In genomic region chr4:159177265-159178146, GRCh38 we compare ENCODE assay signal across 10 cellular contexts.
A peak's percentile ranks its signal among the peaks of the same experiment; 100 is the strongest.
DNase-seq lines count a peak whose midpoint lies in the region; ATAC-seq and TF ChIP-seq lines count a peak whose summit lies in the region.
"Had no signal": no experiment of that assay in that cellular context is flagged by ENCODE, and none has a peak within 500 bp of the region (broad histone marks: within the 10 kb centered on the region; RNA-seq: fewer than 3 reads in every experiment).

No MANE protein-coding gene starts in this region.

- CTCF ChIA-PET in SK-N-SH (lab: Yijun Ruan, JAX), result interaction anchor here (1.1 to 2.7 kb wide), 3 partner anchors 39 to 326 kb away, joined by 3 to 18 read pairs (median 3); no protein-coding TSS in a partner anchor

- peaks cover 20% of the 10 kb centered on the region for H3F3A ChIP-seq in SK-N-SH (replicated peaks; ENCODE audit: insufficient read depth)

- no peaks in the 10 kb centered on the region for H3K9me2 ChIP-seq in SK-N-SH

- H4K12ac ChIP-seq in trophoblast cell (ENCODE audit: low read depth, low read length), result no peak overlapping the region

- H3K4me1 ChIP-seq in SK-N-SH (ENCODE audit: control insufficient read depth in 1 of 2, insufficient read depth in 2 of 2, low read depth in 1 of 2, low read length in 1 of 2) (peaks cover 6 to 37% of the 10 kb centered on the region in 2 experiments), trophoblast cell (ENCODE audit: control insufficient read depth in 1 of 2, insufficient read depth in 2 of 2, low read length in 2 of 2) (peaks cover 6 to 9% of the 10 kb centered on the region in 2 experiments)

- H3K9ac ChIP-seq in SK-N-SH (no peak overlapping the region), trophoblast cell (ENCODE audit: low read length) (no peak overlapping the region)

- H4K20me1 ChIP-seq in SK-N-SH (ENCODE audit: insufficient read depth), result peaks cover 22% of the 10 kb centered on the region

- no peak overlapping the region for H4K91ac ChIP-seq in trophoblast cell (ENCODE audit: low read depth, low read length)

- H2AFZ ChIP-seq in SK-N-SH (ENCODE audit: low read depth) (no peak overlapping the region), trophoblast cell (ENCODE audit: insufficient read depth, low read length, poor library complexity) (no peak overlapping the region)

- WGBS in SK-N-SH (ENCODE audit: low lambda C conversion rate), result 97% methylated on average over 5 of the region's 5 CpGs
- WGBS in trophoblast cell (ENCODE audit: extremely low coverage, insufficient coverage, insufficient read length), result no CpG with 5 or more reads among the region's 5 CpGs

- H2BK5ac ChIP-seq in trophoblast cell (ENCODE audit: low read depth, low read length, poor library complexity), result no peak overlapping the region

- H3K23ac ChIP-seq in trophoblast cell (ENCODE audit: low read length), result no peak overlapping the region

- DNase-seq in SK-N-SH (no peak), NAMALWA (ENCODE audit: low spot score) (peak; percentile 83), NCI-H1694 (lab: John Stamatoyannopoulos, UW) (no peak), trophoblast cell (no peak), amniotic stem cell (lab: John Stamatoyannopoulos, UW) (no peak)
- no peak for DNase-seq in stimulated activated naive CD8-positive, alpha-beta T cell treated with anti-CD3 and anti-CD28 coated beads, Interleukin-15, amount 100 ng/mL, for 72 hours
- DNase-seq: activated CD8-positive, alpha-beta memory T cell treated with anti-CD3 and anti-CD28 coated beads, Interleukin-2, amount 50 U/mL, for 4 hours had no signal

- ATAC-seq in SK-N-SH treated with all-trans-retinoic acid at 6 μM for 48 hours (no peak), HG02759 (IDR thresholded peaks at IDR 0.05; ENCODE audit: unreplicated experiment) (peak; percentile 50)
- peak; percentile 79 for ATAC-seq in stimulated activated naive CD8-positive, alpha-beta T cell treated with anti-CD3 and anti-CD28 coated beads, Interleukin-15, amount 100 ng/mL, for 72 hours

- no peak overlapping the region for H3K4ac ChIP-seq in trophoblast cell (ENCODE audit: low read depth, low read length)

- peak overlapping the region in 1 of 2 donors; percentile 58 for H3K4me3 Mint-ChIP-seq in stimulated activated naive CD8-positive, alpha-beta T cell treated with anti-CD3 and anti-CD28 coated beads, Interleukin-15, amount 100 ng/mL, for 72 hours

- no peak overlapping the region for H2BK12ac ChIP-seq in trophoblast cell (ENCODE audit: low read length)

- peaks cover 4% of the 10 kb centered on the region for H3K79me1 ChIP-seq in trophoblast cell (ENCODE audit: low read length)

- H3K4me3 ChIP-seq in SK-N-SH (ENCODE audit: low read depth in 2 of 2, low read length in 1 of 2), result no peak overlapping the region
- H3K4me3 ChIP-seq in trophoblast cell (ENCODE audit: low read depth, low read length), result no peak overlapping the region
- H3K4me3 ChIP-seq: breast epithelium had no signal

- H3K4me2 ChIP-seq in SK-N-SH (peak overlapping the region; percentile 20; the same call in 1 of the 2 replicates), trophoblast cell (ENCODE audit: low read length) (no peak overlapping the region)

- H3K36me3 ChIP-seq in SK-N-SH (replicated peaks in 1 of 2; ENCODE audit: control insufficient read depth in 1 of 2, insufficient read depth in 2 of 2, low read length in 1 of 2), result no peaks in the 10 kb centered on the region
- no peaks in the 10 kb centered on the region for H3K36me3 ChIP-seq in trophoblast cell (ENCODE audit: control insufficient read depth in 1 of 2, insufficient read depth in 2 of 2, low read length in 2 of 2)
- H3K36me3 ChIP-seq: breast epithelium had no signal

- POLR2A ChIA-PET in SK-N-SH (lab: Yijun Ruan, JAX), result no interaction called here

- peaks cover 7% of the 10 kb centered on the region for H3K27me3 Mint-ChIP-seq in stimulated activated naive CD8-positive, alpha-beta T cell treated with anti-CD3 and anti-CD28 coated beads, Interleukin-15, amount 100 ng/mL, for 72 hours

- H2BK120ac ChIP-seq in trophoblast cell (ENCODE audit: insufficient read depth, low read length, poor library complexity), result no peak overlapping the region

- TF ChIP-seq RAD21 in SK-N-SH (IDR thresholded peaks at IDR 0.05; ENCODE audit: low read length), result no peak

- H3K18ac ChIP-seq in trophoblast cell (ENCODE audit: low read length), result no peak overlapping the region

- H2AK5ac ChIP-seq in trophoblast cell (ENCODE audit: low read length), result no peak overlapping the region

- H3K27ac Mint-ChIP-seq in stimulated activated naive CD8-positive, alpha-beta T cell treated with anti-CD3 and anti-CD28 coated beads, Interleukin-15, amount 100 ng/mL, for 72 hours, result no peak overlapping the region

- no peak for TF ChIP-seq CTCF in SK-N-SH (IDR thresholded peaks at IDR 0.05)

- peaks cover 51% of the 10 kb centered on the region for H3K4me1 Mint-ChIP-seq in stimulated activated naive CD8-positive, alpha-beta T cell treated with anti-CD3 and anti-CD28 coated beads, Interleukin-15, amount 100 ng/mL, for 72 hours

- TF ChIP-seq EP300 in SK-N-SH (IDR thresholded peaks at IDR 0.05; ENCODE audit: borderline replicate concordance in 1 of 2, low read depth in 1 of 2, low read length in 1 of 2), result no peak

- H3K27me3 ChIP-seq in SK-N-SH (ENCODE audit: insufficient read depth), result no peaks in the 10 kb centered on the region
- no peaks in the 10 kb centered on the region for H3K27me3 ChIP-seq in trophoblast cell (ENCODE audit: insufficient read depth, low read length)
- H3K27me3 ChIP-seq: breast epithelium had no signal

- no peaks in the 10 kb centered on the region for H3K9me3 Mint-ChIP-seq in stimulated activated naive CD8-positive, alpha-beta T cell treated with anti-CD3 and anti-CD28 coated beads, Interleukin-15, amount 100 ng/mL, for 72 hours

- no peaks in the 10 kb centered on the region for H3K9me3 ChIP-seq in SK-N-SH
- no peaks in the 10 kb centered on the region for H3K9me3 ChIP-seq in trophoblast cell (ENCODE audit: insufficient read depth, low read depth, low read length)
- H3K9me3 ChIP-seq: breast epithelium had no signal

- no peak overlapping the region for H3K14ac ChIP-seq in trophoblast cell (ENCODE audit: low read length)

- H3K79me2 ChIP-seq in SK-N-SH (ENCODE audit: insufficient read depth) (peaks cover 87% of the 10 kb centered on the region), trophoblast cell (ENCODE audit: control insufficient read depth, insufficient read depth, low read length, poor library complexity) (peaks cover 5% of the 10 kb centered on the region)

- no peak overlapping the region for H4K8ac ChIP-seq in trophoblast cell (ENCODE audit: low read depth, low read length)

- no peak overlapping the region for H3K27ac ChIP-seq in SK-N-SH (ENCODE audit: low read depth in 2 of 2, low read length in 1 of 2)
- H3K27ac ChIP-seq in trophoblast cell (ENCODE audit: low read depth, low read length), result no peak overlapping the region
- H3K27ac ChIP-seq: breast epithelium had no signal

TF ChIP-seq in SK-N-SH, 30 proteins besides CTCF, POLR2A, EP300 and RAD21 (continues in another document):
- TF ChIP-seq USF1 (IDR thresholded peaks at IDR 0.05; ENCODE audit: borderline replicate concordance, low read depth) (no peak), YY1 (IDR thresholded peaks at IDR 0.05; ENCODE audit: low read depth) (no peak), IRF3 (IDR thresholded peaks at IDR 0.05; ENCODE audit: low read depth, low read length) (no peak)

TF ChIP-seq in SK-N-SH treated with all-trans-retinoic acid at 6 μM for 48 hours, 23 proteins besides CTCF, POLR2A, EP300 and RAD21:
- TF ChIP-seq SNAI2 (CRISPR knock-in tag; IDR thresholded peaks at IDR 0.05), result no peak
- TF ChIP-seq ZFP30 (CRISPR knock-in tag; IDR thresholded peaks at IDR 0.05), result no peak
- TF ChIP-seq OSR1 (CRISPR knock-in tag; IDR thresholded peaks at IDR 0.05), result no peak
- no peak for TF ChIP-seq ISL1 (CRISPR knock-in tag; IDR thresholded peaks at IDR 0.05)
- TF ChIP-seq CSDC2 (CRISPR knock-in tag; IDR thresholded peaks at IDR 0.05), result no peak
- TF ChIP-seq GLIS3 (CRISPR knock-in tag; IDR thresholded peaks at IDR 0.05), result no peak
- TF ChIP-seq TCF4 (CRISPR knock-in tag; IDR thresholded peaks at IDR 0.05; ENCODE audit: borderline replicate concordance), result no peak
- no peak for TF ChIP-seq TSHZ2 (CRISPR knock-in tag; IDR thresholded peaks at IDR 0.05)
